Comparison of ENCODE assay signal across 1 cellular context in the genomic region with DNA sequence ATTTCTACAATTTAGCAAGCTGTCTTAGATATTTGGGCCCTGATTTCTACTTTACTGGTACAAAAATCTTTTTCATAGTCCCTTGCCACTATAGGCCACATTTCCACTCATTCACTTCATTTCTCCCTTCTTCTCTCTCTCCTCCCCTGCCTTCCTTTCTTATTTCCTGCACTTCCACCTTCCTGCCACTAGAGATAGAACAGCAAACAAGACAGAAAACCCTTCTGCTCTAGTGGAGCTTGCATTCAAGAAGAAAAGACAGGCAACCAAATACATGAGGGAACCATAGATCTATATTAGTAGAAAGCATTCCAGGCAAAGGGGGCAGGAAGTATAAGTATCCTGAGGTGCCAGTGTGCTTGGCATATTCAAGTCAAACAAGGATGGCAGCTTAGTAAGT.
TF ChIP-seq lines count a peak whose summit lies in the region.

No MANE protein-coding gene starts in this region.

TF ChIP-seq in H1, 55 proteins besides CTCF, POLR2A, EP300 and RAD21 (continued from another document):
- TF ChIP-seq, protein P1, sequence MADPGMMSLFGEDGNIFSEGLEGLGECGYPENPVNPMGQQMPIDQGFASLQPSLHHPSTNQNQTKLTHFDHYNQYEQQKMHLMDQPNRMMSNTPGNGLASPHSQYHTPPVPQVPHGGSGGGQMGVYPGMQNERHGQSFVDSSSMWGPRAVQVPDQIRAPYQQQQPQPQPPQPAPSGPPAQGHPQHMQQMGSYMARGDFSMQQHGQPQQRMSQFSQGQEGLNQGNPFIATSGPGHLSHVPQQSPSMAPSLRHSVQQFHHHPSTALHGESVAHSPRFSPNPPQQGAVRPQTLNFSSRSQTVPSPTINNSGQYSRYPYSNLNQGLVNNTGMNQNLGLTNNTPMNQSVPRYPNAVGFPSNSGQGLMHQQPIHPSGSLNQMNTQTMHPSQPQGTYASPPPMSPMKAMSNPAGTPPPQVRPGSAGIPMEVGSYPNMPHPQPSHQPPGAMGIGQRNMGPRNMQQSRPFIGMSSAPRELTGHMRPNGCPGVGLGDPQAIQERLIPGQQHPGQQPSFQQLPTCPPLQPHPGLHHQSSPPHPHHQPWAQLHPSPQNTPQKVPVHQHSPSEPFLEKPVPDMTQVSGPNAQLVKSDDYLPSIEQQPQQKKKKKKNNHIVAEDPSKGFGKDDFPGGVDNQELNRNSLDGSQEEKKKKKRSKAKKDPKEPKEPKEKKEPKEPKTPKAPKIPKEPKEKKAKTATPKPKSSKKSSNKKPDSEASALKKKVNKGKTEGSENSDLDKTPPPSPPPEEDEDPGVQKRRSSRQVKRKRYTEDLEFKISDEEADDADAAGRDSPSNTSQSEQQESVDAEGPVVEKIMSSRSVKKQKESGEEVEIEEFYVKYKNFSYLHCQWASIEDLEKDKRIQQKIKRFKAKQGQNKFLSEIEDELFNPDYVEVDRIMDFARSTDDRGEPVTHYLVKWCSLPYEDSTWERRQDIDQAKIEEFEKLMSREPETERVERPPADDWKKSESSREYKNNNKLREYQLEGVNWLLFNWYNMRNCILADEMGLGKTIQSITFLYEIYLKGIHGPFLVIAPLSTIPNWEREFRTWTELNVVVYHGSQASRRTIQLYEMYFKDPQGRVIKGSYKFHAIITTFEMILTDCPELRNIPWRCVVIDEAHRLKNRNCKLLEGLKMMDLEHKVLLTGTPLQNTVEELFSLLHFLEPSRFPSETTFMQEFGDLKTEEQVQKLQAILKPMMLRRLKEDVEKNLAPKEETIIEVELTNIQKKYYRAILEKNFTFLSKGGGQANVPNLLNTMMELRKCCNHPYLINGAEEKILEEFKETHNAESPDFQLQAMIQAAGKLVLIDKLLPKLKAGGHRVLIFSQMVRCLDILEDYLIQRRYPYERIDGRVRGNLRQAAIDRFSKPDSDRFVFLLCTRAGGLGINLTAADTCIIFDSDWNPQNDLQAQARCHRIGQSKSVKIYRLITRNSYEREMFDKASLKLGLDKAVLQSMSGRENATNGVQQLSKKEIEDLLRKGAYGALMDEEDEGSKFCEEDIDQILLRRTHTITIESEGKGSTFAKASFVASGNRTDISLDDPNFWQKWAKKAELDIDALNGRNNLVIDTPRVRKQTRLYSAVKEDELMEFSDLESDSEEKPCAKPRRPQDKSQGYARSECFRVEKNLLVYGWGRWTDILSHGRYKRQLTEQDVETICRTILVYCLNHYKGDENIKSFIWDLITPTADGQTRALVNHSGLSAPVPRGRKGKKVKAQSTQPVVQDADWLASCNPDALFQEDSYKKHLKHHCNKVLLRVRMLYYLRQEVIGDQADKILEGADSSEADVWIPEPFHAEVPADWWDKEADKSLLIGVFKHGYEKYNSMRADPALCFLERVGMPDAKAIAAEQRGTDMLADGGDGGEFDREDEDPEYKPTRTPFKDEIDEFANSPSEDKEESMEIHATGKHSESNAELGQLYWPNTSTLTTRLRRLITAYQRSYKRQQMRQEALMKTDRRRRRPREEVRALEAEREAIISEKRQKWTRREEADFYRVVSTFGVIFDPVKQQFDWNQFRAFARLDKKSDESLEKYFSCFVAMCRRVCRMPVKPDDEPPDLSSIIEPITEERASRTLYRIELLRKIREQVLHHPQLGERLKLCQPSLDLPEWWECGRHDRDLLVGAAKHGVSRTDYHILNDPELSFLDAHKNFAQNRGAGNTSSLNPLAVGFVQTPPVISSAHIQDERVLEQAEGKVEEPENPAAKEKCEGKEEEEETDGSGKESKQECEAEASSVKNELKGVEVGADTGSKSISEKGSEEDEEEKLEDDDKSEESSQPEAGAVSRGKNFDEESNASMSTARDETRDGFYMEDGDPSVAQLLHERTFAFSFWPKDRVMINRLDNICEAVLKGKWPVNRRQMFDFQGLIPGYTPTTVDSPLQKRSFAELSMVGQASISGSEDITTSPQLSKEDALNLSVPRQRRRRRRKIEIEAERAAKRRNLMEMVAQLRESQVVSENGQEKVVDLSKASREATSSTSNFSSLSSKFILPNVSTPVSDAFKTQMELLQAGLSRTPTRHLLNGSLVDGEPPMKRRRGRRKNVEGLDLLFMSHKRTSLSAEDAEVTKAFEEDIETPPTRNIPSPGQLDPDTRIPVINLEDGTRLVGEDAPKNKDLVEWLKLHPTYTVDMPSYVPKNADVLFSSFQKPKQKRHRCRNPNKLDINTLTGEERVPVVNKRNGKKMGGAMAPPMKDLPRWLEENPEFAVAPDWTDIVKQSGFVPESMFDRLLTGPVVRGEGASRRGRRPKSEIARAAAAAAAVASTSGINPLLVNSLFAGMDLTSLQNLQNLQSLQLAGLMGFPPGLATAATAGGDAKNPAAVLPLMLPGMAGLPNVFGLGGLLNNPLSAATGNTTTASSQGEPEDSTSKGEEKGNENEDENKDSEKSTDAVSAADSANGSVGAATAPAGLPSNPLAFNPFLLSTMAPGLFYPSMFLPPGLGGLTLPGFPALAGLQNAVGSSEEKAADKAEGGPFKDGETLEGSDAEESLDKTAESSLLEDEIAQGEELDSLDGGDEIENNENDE (IDR thresholded peaks at IDR 0.05; ENCODE audit: insufficient replicate concordance, low read length), result no peak
- TF ChIP-seq NRF1 (IDR thresholded peaks at IDR 0.05; ENCODE audit: low read depth, low read length), result no peak
- TF ChIP-seq JUN (IDR thresholded peaks at IDR 0.05; ENCODE audit: low read depth, low read length), result no peak
- TF ChIP-seq SAP30 (IDR thresholded peaks at IDR 0.05; ENCODE audit: insufficient read depth, insufficient replicate concordance, low read length), result no peak
